In the genomic region with DNA sequence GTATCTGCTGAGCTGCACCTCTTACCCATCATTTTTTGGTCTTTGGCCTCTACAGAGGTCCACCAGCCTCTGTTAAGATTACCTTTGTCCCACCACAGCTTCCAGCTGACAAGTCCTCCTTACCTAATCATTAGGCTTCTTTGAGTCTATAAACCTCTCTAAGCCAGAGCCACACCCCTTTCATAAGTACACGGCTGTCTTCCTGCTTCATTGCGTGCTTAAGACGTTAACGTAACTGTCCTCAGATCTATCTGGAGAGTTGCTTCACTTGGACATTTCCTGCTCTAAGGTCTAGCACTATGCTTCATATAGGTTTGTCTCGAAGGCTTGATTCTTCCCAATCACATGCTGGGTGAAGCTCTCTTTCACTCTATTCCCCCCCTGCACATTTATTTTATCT, we compare ENCODE assay signal across 14 cellular contexts.
A peak's percentile ranks its signal among the peaks of the same experiment; 100 is the strongest.
DNase-seq lines count a peak whose midpoint lies in the region; ATAC-seq and TF ChIP-seq lines count a peak whose summit lies in the region.
"Had no signal": no experiment of that assay in that cellular context is flagged by ENCODE, and none has a peak within 500 bp of the region (broad histone marks: within the 10 kb centered on the region; RNA-seq: fewer than 3 reads in every experiment).

No MANE protein-coding gene starts in this region.

- intact Hi-C loops in natural killer cell (cut with micrococcal nuclease) = no loop called here

- H3K27ac ChIP-seq in epithelial cell of prostate = no peak overlapping the region
- H3K27ac ChIP-seq: BLaER1 had no signal

- POLR2A ChIA-PET in T-cell (lab: Charles Lee) = no interaction called here

- TF ChIP-seq CTCF in natural killer cell (IDR thresholded peaks at IDR 0.05) = no peak

- no peak overlapping the region for H3K27ac Mint-ChIP-seq in natural killer cell
- H3K27ac Mint-ChIP-seq in T-cell = no peak overlapping the region
- H3K27ac Mint-ChIP-seq: CD8-positive, alpha-beta memory T cell had no signal

- ATAC-seq in natural killer cell (no peak), T-cell (replicated peaks in 1 of 4) (no peak), GM19463 (IDR thresholded peaks at IDR 0.05; ENCODE audit: unreplicated experiment) (no peak)
- ATAC-seq: HepG2 had no signal

- no peaks in the 10 kb centered on the region for H3K36me3 Mint-ChIP-seq in natural killer cell
- no peaks in the 10 kb centered on the region for H3K36me3 Mint-ChIP-seq in T-cell
- H3K36me3 Mint-ChIP-seq: CD8-positive, alpha-beta memory T cell had no signal

- no peak overlapping the region for H3K4me3 Mint-ChIP-seq in natural killer cell
- no peak overlapping the region for H3K4me3 Mint-ChIP-seq in T-cell
- H3K4me3 Mint-ChIP-seq: CD8-positive, alpha-beta memory T cell had no signal

- no peaks in the 10 kb centered on the region for H3K4me1 Mint-ChIP-seq in natural killer cell
- H3K4me1 Mint-ChIP-seq in T-cell = no peaks in the 10 kb centered on the region
- H3K4me1 Mint-ChIP-seq: CD8-positive, alpha-beta memory T cell had no signal

- peaks cover 3 to 27% of the 10 kb centered on the region in 2 donors for H3K27me3 Mint-ChIP-seq in natural killer cell (ENCODE audit: low read depth in 2 of 2)
- peaks cover 4 to 5% of the 10 kb centered on the region in 2 donors for H3K27me3 Mint-ChIP-seq in T-cell

- CTCF ChIA-PET in T-cell (lab: Charles Lee) = no interaction called here

- DNase-seq in NCI-H82 (lab: John Stamatoyannopoulos, UW) = peak; percentile 75
- DNase-seq in NOMO-1 treated with dmso at 0.1 percent for 144 hours (lab: John Stamatoyannopoulos, UW; ENCODE audit: unreplicated experiment) = peak; percentile 82
- peak; percentile 41 for DNase-seq in epithelial cell of prostate (ENCODE audit: low read depth, low spot score)
- no peak for DNase-seq in natural killer cell
- no peak for DNase-seq in T-cell
- DNase-seq in EL = no peak
- DNase-seq: Caco-2; CD8-positive, alpha-beta memory T cell; DND-41; GF-D8; H7 had no signal

- peaks cover 0 to 2% of the 10 kb centered on the region in 2 donors for H3K9me3 Mint-ChIP-seq in natural killer cell
- no peaks in the 10 kb centered on the region for H3K9me3 Mint-ChIP-seq in T-cell

Comparison
In these comparisons a context has a peak if more than half of its experiments do, and no peak if none do; other contexts are left out.
1. DNase-seq: peak in NCI-H82 (single experiment), NOMO-1 treated with dmso at 0.1 percent for 144 hours (single experiment) and epithelial cell of prostate (single experiment); none in natural killer cell (single experiment), T-cell (0 of 34) and EL (single experiment).